In the genomic region with DNA sequence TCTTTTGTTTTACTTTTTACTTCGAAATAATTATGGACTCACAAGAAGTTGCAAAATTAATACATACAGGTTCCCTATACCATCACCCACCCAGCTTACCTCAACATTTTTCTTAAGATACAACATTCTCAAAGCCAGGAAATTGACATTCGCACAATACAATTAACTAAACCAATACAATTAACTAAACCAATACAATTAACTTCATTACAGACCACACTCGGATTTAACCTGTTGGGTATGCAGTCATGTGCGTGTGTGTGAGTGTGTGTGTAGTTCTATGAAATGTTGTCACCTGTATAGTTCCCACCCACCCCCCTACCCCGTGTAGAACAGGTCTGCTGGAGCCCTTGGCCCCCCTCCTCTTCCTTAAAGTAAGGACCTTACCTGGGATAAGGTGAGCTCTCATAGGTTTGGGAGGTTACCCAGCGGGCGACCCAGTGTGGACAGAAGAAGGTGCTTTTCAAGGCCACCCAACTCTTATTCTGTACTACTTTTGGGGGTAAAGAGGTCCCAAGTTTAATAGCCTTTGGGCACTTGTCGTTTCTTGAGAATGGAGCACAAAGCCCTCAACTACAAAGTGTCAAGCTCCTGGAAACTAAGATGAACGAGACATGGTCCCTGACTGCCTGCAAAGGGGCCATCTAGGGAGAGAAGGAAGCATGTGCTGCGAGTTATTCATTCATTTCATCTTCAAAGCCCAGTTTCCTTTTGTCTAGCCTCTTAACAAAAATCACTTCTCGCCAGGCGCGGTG, we compare ENCODE assay signal across 8 cellular contexts. TPM values are rescaled to one million over a fixed set of nuclear protein-coding genes. Genes with fewer than 3 reads are reported as not detected.
DNase-seq lines count a peak whose midpoint lies in the region; ATAC-seq and TF ChIP-seq lines count a peak whose summit lies in the region.

No MANE protein-coding gene starts in this region.

- H3K4me1 Mint-ChIP-seq in central memory CD8-positive, alpha-beta T cell, result peaks cover 30% of the 10 kb centered on the region
- H3K4me1 Mint-ChIP-seq in natural killer cell, result peaks cover 46 to 56% of the 10 kb centered on the region in 2 donors

- H3K79me2 ChIP-seq in MM.1S (ENCODE audit: low read length), result peaks cover 44% of the 10 kb centered on the region

- intact Hi-C loops in natural killer cell (cut with micrococcal nuclease), result loop anchor here (1.0 to 5.0 kb wide), 3 partner anchors 46 to 125 kb away; partner anchors contain the start of genes KCTD20, PXT1 and SRSF3

- no peaks in the 10 kb centered on the region for H4K20me1 ChIP-seq in MM.1S (ENCODE audit: insufficient read depth, low read length)

- peak overlapping the region; percentile 58 for H2AFZ ChIP-seq in MM.1S (ENCODE audit: low read length)

- H3K4me3 Mint-ChIP-seq in central memory CD8-positive, alpha-beta T cell, result peak overlapping the region; percentile 98
- peak overlapping the region; percentile 99 for H3K4me3 Mint-ChIP-seq in natural killer cell

- no peaks in the 10 kb centered on the region for H3K27me3 Mint-ChIP-seq in central memory CD8-positive, alpha-beta T cell
- H3K27me3 Mint-ChIP-seq in natural killer cell (ENCODE audit: low read depth in 2 of 2), result no peaks in the 10 kb centered on the region

- peak overlapping the region; percentile 76; the same call in 1 of the 2 replicates for H3K27ac ChIP-seq in C4-2B
- H3K27ac ChIP-seq in MM.1S (ENCODE audit: low read length), result no peak overlapping the region

- H3K27me3 ChIP-seq in MM.1S (replicated peaks; ENCODE audit: insufficient read depth, low read length), result no peaks in the 10 kb centered on the region

- peak overlapping the region; percentile 93 for H3K4me2 ChIP-seq in MM.1S (ENCODE audit: low read depth, low read length)

- peaks cover 23% of the 10 kb centered on the region for H3K36me3 Mint-ChIP-seq in central memory CD8-positive, alpha-beta T cell (ENCODE audit: insufficient read depth)
- H3K36me3 Mint-ChIP-seq in natural killer cell, result no peaks in the 10 kb centered on the region

- no peaks in the 10 kb centered on the region for H3K9me3 ChIP-seq in MM.1S (replicated peaks; ENCODE audit: insufficient read depth, low read length)

- H3K36me3 ChIP-seq in MM.1S (replicated peaks; ENCODE audit: insufficient read depth, low read length), result no peaks in the 10 kb centered on the region

- TF ChIP-seq CTCF in C4-2B (conservative IDR thresholded peaks at IDR 0.05) (no peak), MM.1S (IDR thresholded peaks at IDR 0.05; ENCODE audit: low read length) (no peak), natural killer cell (IDR thresholded peaks at IDR 0.05) (no peak)

- no peaks in the 10 kb centered on the region for H3K9me2 ChIP-seq in MM.1S (replicated peaks; ENCODE audit: insufficient read depth, low read length)

- peak overlapping the region; percentile 97; the same call in 1 of the 2 replicates for H3K4me3 ChIP-seq in MM.1S (ENCODE audit: low read length)

- ATAC-seq in central memory CD8-positive, alpha-beta T cell (replicated peaks; ENCODE audit: extremely low read depth, poor library complexity, severe bottlenecking), result peak; percentile 3
- ATAC-seq in natural killer cell, result no peak

- H3K27ac Mint-ChIP-seq in central memory CD8-positive, alpha-beta T cell (ENCODE audit: low read depth), result peak overlapping the region; percentile 98
- H3K27ac Mint-ChIP-seq in natural killer cell, result peak overlapping the region; percentile 93 to 100

- no peak for DNase-seq in MM.1S
- DNase-seq in central memory CD8-positive, alpha-beta T cell (ENCODE audit: low spot score in 2 of 2), result no peak
- no peak for DNase-seq in natural killer cell
- no peak for DNase-seq in NCI-H1105 (lab: John Stamatoyannopoulos, UW)
- DNase-seq in SW480 (ENCODE audit: low spot score), result no peak
- DNase-seq in NCI-H2107 (lab: John Stamatoyannopoulos, UW), result no peak
- DNase-seq in effector CD8-positive, alpha-beta T cell (lab: John Stamatoyannopoulos, UW), result no peak

- peaks cover 32% of the 10 kb centered on the region for H3K4me1 ChIP-seq in MM.1S (ENCODE audit: low read length)

- H3F3A ChIP-seq in MM.1S (ENCODE audit: insufficient read depth, low read length), result peaks cover 14% of the 10 kb centered on the region; the same call in 1 of the 2 replicates

- H3K9me3 Mint-ChIP-seq in central memory CD8-positive, alpha-beta T cell, result no peaks in the 10 kb centered on the region
- no peaks in the 10 kb centered on the region for H3K9me3 Mint-ChIP-seq in natural killer cell

- H3K9ac ChIP-seq in MM.1S (ENCODE audit: low read length), result no peak overlapping the region

RNA-seq across cellular contexts. Expression of gene STK38, which starts 0.5 kb away (rescaled TPM):
- 100 to 1,000 TPM; 105 to 157 (median 126) TPM for total RNA-seq in natural killer cell

RNA-seq across cellular contexts. Expression of gene SRSF3, which starts 46.3 kb away (rescaled TPM):
- 100 to 1,000 TPM; 445 to 526 (median 447) TPM for total RNA-seq in natural killer cell
